In the genomic region with DNA sequence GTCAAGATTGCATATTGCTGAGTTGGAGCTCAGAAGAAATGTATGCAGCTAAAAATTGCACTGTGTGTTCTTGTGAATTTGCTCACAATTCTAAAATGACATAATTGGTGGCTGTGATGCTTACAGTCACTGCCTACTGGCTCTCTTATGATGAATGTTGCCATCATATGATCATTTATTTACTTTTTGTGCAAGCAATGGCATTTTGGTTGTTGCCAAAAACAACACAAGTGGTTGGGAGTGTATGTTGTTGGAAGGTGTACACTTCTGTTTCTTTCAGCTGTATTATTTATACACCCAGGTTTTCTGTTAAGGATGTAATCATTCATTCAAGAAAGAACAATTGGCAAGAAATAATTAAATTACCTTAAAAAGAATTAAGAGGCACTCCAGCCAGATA, we compare ENCODE assay signal across 30 cellular contexts.
"Had no signal": no experiment of that assay in that cellular context is flagged by ENCODE, and none has a peak within 500 bp of the region (broad histone marks: within the 10 kb centered on the region; RNA-seq: fewer than 3 reads in every experiment).

No MANE protein-coding gene starts in this region.

- DNase-seq: activated CD4-positive, alpha-beta T cell treated with anti-CD3 and anti-CD28 coated beads for 36 hours; activated CD4-positive, alpha-beta T cell treated with anti-CD3 and anti-CD28 coated beads, Interleukin-2, amount 10 ng/mL, durations not matched to agents 7 days and 5 days; activated CD4-positive, alpha-beta T cell treated with anti-CD3 and anti-CD28 coated beads, Interleukin-2, amount 50 U/mL, for 48 hours; activated CD8-positive, alpha-beta T cell treated with anti-CD3 and anti-CD28 coated beads, Interleukin-2, amount 10 ng/mL, durations not matched to agents 7 days and 5 days; activated gamma-delta T cell; activated naive CD4-positive, alpha-beta T cell treated with anti-CD3 and anti-CD28 coated beads for 36 hours; activated T-cell treated with anti-CD3 and anti-CD28 coated beads, Interleukin-2, amount 50 U/mL, for 24 hours; adrenal gland; body of pancreas; Kasumi-1; KG1; NCI-H1092 treated with DMSO at 0.1 percent for 48 hours; NCI-H146; NCI-H187; NCI-H2081 treated with DMSO at 0.1 percent for 48 hours; NCI-H226; NCI-H446 treated with DMSO at 0.1 percent for 48 hours; NCI-H524 treated with DMSO at 0.1 percent for 48 hours; PC-9; SW 1271; T-helper 1 cell had no signal

- H3K4me2 ChIP-seq: PC-9 had no signal

- ATAC-seq: activated CD4-positive, alpha-beta T cell treated with anti-CD3 and anti-CD28 coated beads for 36 hours; activated CD4-positive, CD25-positive, alpha-beta regulatory T cell treated with anti-CD3 and anti-CD28 coated beads, Interleukin-2, amount 50 U/mL, for 24 hours; activated CD8-positive, alpha-beta T cell treated with anti-CD3 and anti-CD28 coated beads, Interleukin-2, amount 10 ng/mL, durations not matched to agents 7 days and 5 days; activated naive CD4-positive, alpha-beta T cell treated with anti-CD3 and anti-CD28 coated beads, Interleukin-2, amount 50 U/mL, for 72 hours; body of pancreas; Right ventricle myocardium inferior; WTC11 had no signal

- H3K4me1 ChIP-seq: adrenal gland, body of pancreas, breast epithelium had no signal

- H3K4me3 ChIP-seq: adrenal gland, body of pancreas, breast epithelium, PC-9 had no signal

- H3K27ac ChIP-seq: adrenal gland, body of pancreas, breast epithelium, PC-9, RWPE1 had no signal

- H3K36me3 ChIP-seq: adrenal gland, breast epithelium had no signal

- FAIRE-seq: astrocyte, RCC 7860, TTC549 had no signal

- H3K9me3 ChIP-seq: adrenal gland, body of pancreas, breast epithelium had no signal

- H3K27me3 ChIP-seq: adrenal gland, body of pancreas, breast epithelium had no signal

- H2AFZ ChIP-seq: PC-9 had no signal
